7 cellular contexts compared by ENCODE assay signal in the genomic region with DNA sequence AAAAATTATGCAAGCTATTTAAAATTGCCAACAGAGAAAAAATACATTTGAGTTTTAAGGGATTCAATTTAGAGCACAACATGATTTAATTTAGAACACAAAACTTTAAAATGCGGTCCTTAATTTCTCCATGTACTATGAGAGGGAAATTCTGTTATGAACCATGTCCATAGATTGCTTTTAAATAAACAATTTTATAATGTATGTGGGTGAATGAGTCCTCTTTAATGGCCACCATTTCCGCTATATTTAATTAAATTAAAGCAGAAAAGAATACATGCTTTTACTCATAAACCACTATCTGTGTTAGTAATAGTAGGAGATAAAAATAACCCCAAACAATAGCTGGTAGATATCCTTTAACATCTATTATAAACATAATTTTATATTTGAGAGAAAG.
"Had no signal": no experiment of that assay in that cellular context is flagged by ENCODE, and none has a peak within 500 bp of the region (broad histone marks: within the 10 kb centered on the region; RNA-seq: fewer than 3 reads in every experiment).

No MANE protein-coding gene starts in this region.

- H3K4me3 ChIP-seq: GM12878 had no signal

- DNase-seq: GDM1, GF-D8 had no signal

- ATAC-seq: GM12878 had no signal

- FAIRE-seq: GM12878, GM12891, GM12892, GM18507, GM19239 had no signal
